In the genomic region with DNA sequence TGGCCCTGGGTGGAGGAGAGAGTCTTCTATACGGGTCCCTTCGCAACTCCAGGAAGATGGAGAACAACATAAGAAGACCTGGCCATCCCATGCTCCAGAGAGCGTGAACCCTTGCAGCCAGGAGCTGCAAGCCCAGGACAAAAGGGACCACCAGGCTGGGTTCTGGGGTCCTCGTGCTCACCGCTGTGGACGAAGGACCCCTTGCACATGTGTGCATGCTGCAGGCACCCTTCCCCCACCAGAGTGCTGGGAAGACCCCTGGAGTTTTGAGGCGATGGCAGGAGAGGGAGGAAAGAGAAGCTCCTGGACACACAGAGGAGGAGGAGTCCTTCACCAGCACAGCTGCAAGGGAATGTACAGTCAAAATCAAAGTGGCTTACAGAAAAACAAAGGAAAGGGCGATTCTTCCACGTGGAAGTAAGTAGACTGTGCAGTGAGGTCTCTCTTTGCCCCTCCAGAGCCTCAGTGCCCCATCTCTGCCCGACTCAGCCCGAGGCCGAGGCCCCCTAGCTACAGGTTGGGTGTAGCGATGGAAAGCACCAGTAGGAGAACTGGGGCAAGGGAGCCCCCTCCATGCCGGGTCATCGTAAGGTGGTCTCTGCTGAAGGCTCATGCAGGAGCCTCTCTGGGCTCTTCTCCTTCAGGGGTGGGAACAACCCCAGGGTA, we compare ENCODE assay signal across 1 cellular context.
TF ChIP-seq lines count a peak whose summit lies in the region.

No MANE protein-coding gene starts in this region.

TF ChIP-seq in IMR-90, 13 proteins besides CTCF, POLR2A, EP300 and RAD21:
- no peak for TF ChIP-seq MAFK (IDR thresholded peaks at IDR 0.05; ENCODE audit: low read depth, low read length)
- TF ChIP-seq BHLHE40 (IDR thresholded peaks at IDR 0.05; ENCODE audit: low read depth, low read length): no peak
- no peak for TF ChIP-seq NFE2L2 (IDR thresholded peaks at IDR 0.05; ENCODE audit: low read depth, low read length)
- no peak for TF ChIP-seq SMC3 (IDR thresholded peaks at IDR 0.05; ENCODE audit: low read depth, low read length)
- no peak for TF ChIP-seq CHD1 (IDR thresholded peaks at IDR 0.05; ENCODE audit: low read depth, low read length)
- TF ChIP-seq RFX5 (IDR thresholded peaks at IDR 0.05; ENCODE audit: low read depth, low read length): no peak
- no peak for TF ChIP-seq MAZ (IDR thresholded peaks at IDR 0.05; ENCODE audit: borderline replicate concordance, low read depth, low read length)
- TF ChIP-seq CEBPB (IDR thresholded peaks at IDR 0.05; ENCODE audit: low read depth, low read length): no peak
- TF ChIP-seq, protein P1, sequence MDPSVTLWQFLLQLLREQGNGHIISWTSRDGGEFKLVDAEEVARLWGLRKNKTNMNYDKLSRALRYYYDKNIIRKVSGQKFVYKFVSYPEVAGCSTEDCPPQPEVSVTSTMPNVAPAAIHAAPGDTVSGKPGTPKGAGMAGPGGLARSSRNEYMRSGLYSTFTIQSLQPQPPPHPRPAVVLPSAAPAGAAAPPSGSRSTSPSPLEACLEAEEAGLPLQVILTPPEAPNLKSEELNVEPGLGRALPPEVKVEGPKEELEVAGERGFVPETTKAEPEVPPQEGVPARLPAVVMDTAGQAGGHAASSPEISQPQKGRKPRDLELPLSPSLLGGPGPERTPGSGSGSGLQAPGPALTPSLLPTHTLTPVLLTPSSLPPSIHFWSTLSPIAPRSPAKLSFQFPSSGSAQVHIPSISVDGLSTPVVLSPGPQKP (IDR thresholded peaks at IDR 0.05; ENCODE audit: borderline replicate concordance, low read depth, low read length): no peak
- TF ChIP-seq RCOR1 (IDR thresholded peaks at IDR 0.05; ENCODE audit: insufficient replicate concordance, low read length): no peak
- no peak for TF ChIP-seq MXI1 (IDR thresholded peaks at IDR 0.05; ENCODE audit: borderline replicate concordance, low read depth, low read length)
- TF ChIP-seq FOS (IDR thresholded peaks at IDR 0.05; ENCODE audit: low read depth, low read length): no peak
- TF ChIP-seq, protein P2, sequence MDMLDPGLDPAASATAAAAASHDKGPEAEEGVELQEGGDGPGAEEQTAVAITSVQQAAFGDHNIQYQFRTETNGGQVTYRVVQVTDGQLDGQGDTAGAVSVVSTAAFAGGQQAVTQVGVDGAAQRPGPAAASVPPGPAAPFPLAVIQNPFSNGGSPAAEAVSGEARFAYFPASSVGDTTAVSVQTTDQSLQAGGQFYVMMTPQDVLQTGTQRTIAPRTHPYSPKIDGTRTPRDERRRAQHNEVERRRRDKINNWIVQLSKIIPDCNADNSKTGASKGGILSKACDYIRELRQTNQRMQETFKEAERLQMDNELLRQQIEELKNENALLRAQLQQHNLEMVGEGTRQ (IDR thresholded peaks at IDR 0.05; ENCODE audit: low read depth, low read length): no peak
